In genomic region chr6:164336455-164336854, GRCh38 we compare ENCODE assay signal across 19 cellular contexts.
"Had no signal": no experiment of that assay in that cellular context is flagged by ENCODE, and none has a peak within 500 bp of the region (broad histone marks: within the 10 kb centered on the region; RNA-seq: fewer than 3 reads in every experiment).

No MANE protein-coding gene starts in this region.

- H3K27ac ChIP-seq: colonic mucosa, dorsolateral prefrontal cortex, esophagus muscularis mucosa, foreskin keratinocyte, gastroesophageal sphincter, heart left ventricle, hepatocyte, left lung, lower lobe of right lung had no signal

- H3K4me1 ChIP-seq: colonic mucosa, esophagus muscularis mucosa, foreskin keratinocyte, gastroesophageal sphincter, heart left ventricle, left lung, lower lobe of right lung had no signal

- DNase-seq: colonic mucosa; cortex of kidney; dermis blood vessel endothelial cell; dorsolateral prefrontal cortex; effector CD4-positive, alpha-beta T cell; effector memory CD4-positive, alpha-beta T cell; foreskin keratinocyte; heart left ventricle; left cardiac atrium; lower lobe of right lung; mesenchymal stem cell; naive B cell had no signal

- H2AFZ ChIP-seq: hepatocyte had no signal

- H3K9me3 Mint-ChIP-seq: mesothelial cell of epicardium had no signal

- H3K4me3 ChIP-seq: colonic mucosa, dorsolateral prefrontal cortex, esophagus muscularis mucosa, gastroesophageal sphincter, heart left ventricle, hepatocyte, left lung, lower lobe of right lung, mucosa of descending colon had no signal

- H3K36me3 ChIP-seq: colonic mucosa, esophagus muscularis mucosa, gastroesophageal sphincter, heart left ventricle, left lung, lower lobe of right lung had no signal

- H3K4me1 Mint-ChIP-seq: naive B cell had no signal

- H3K79me2 ChIP-seq: hepatocyte had no signal

- H3K4me3 Mint-ChIP-seq: mesothelial cell of epicardium, naive B cell had no signal

- H3K4me2 ChIP-seq: hepatocyte had no signal

- H3K27me3 ChIP-seq: colonic mucosa, dorsolateral prefrontal cortex, esophagus muscularis mucosa, foreskin keratinocyte, gastroesophageal sphincter, heart left ventricle, hepatocyte, left lung had no signal

- H3K9me3 ChIP-seq: colonic mucosa, esophagus muscularis mucosa, gastroesophageal sphincter, lower lobe of right lung had no signal

- H3K36me3 Mint-ChIP-seq: mesothelial cell of epicardium, naive B cell had no signal

- H3K27ac Mint-ChIP-seq: mesothelial cell of epicardium, naive B cell had no signal

- ATAC-seq: foreskin keratinocyte, gastroesophageal sphincter, left cardiac atrium, left lung, left ventricle myocardium superior, mucosa of descending colon had no signal

- H3K27me3 Mint-ChIP-seq: naive B cell had no signal
